In the genomic region with DNA sequence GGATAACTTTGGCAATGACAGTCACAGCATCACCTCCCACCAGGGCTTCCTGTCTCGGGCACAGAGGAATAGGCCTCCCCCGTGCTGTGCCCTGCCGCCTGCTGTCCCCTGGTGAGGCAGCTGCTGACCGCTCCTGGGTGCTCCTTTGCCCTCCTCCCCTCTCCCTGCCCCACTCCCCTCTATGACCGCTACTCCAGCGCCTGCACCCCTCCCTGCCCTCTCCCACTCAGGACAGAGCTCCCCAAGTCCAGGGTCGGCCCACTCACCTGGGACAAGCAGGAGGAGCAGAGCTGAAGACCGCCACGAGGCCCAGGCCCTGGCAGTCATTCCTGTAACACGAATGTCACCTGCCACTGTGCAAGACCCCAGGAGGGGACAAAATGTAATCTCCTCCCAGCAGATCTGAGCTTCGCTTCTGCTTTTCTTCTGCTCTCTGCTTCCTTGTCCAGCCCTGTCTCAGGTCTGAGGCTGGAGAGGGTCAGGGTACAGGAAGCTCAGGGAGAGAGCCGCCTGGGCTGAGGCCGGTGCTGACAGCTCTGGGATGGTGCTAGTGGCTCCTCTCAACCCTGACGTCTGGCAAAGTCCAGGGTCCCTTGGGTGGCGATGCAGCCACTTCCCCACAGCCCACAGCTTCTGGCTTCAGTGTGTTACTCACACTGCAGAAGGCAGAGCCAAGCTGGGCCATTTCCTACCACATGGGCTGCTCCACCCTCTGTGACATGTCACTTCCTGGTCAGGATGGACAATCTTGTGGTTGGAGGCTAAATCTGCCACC, we compare ENCODE assay signal across 1 cellular context.
TF ChIP-seq lines count a peak whose summit lies in the region.

Gene CD300C, minus strand, starts transcription at position 660 of the 775 bp plus-strand sequence. Its CDS starts 333 bp downstream, at position 327.

TF ChIP-seq in HepG2, 621 proteins besides CTCF, POLR2A, EP300 and RAD21:
- TF ChIP-seq BORCS8-MEF2B (CRISPR knock-in tag; IDR thresholded peaks at IDR 0.05) (no peak), JUN (CRISPR knock-in tag; IDR thresholded peaks at IDR 0.05) (no peak), ESRRA (CRISPR knock-in tag; IDR thresholded peaks at IDR 0.05; ENCODE audit: low read depth) (no peak), ZNF30 (CRISPR knock-in tag; IDR thresholded peaks at IDR 0.05) (no peak), ZNF333 (CRISPR knock-in tag; IDR thresholded peaks at IDR 0.05; ENCODE audit: borderline replicate concordance) (no peak), ETV6 (CRISPR knock-in tag; conservative IDR thresholded peaks at IDR 0.05) (no peak), HBP1 (CRISPR knock-in tag; IDR thresholded peaks at IDR 0.05; ENCODE audit: low read depth) (no peak), POLR2AphosphoS5 (IDR thresholded peaks at IDR 0.05; ENCODE audit: low read depth, low read length) (no peak), SCMH1 (CRISPR knock-in tag; IDR thresholded peaks at IDR 0.05; ENCODE audit: borderline replicate concordance) (no peak), MAFF (IDR thresholded peaks at IDR 0.05; ENCODE audit: low read depth, low read length) (no peak), SMAD9 (CRISPR knock-in tag; IDR thresholded peaks at IDR 0.05) (no peak), ZNF546 (CRISPR knock-in tag; conservative IDR thresholded peaks at IDR 0.05) (no peak), AGO2 (optimal IDR thresholded peaks at IDR 0.05; ENCODE audit: low read depth, low read length) (no peak), NR2F1 (CRISPR knock-in tag; IDR thresholded peaks at IDR 0.05) (no peak), ZNF431 (CRISPR knock-in tag; IDR thresholded peaks at IDR 0.05; ENCODE audit: borderline replicate concordance, low read depth) (no peak), ZNF549 (CRISPR knock-in tag; IDR thresholded peaks at IDR 0.05) (no peak)
- TF ChIP-seq, protein P1, sequence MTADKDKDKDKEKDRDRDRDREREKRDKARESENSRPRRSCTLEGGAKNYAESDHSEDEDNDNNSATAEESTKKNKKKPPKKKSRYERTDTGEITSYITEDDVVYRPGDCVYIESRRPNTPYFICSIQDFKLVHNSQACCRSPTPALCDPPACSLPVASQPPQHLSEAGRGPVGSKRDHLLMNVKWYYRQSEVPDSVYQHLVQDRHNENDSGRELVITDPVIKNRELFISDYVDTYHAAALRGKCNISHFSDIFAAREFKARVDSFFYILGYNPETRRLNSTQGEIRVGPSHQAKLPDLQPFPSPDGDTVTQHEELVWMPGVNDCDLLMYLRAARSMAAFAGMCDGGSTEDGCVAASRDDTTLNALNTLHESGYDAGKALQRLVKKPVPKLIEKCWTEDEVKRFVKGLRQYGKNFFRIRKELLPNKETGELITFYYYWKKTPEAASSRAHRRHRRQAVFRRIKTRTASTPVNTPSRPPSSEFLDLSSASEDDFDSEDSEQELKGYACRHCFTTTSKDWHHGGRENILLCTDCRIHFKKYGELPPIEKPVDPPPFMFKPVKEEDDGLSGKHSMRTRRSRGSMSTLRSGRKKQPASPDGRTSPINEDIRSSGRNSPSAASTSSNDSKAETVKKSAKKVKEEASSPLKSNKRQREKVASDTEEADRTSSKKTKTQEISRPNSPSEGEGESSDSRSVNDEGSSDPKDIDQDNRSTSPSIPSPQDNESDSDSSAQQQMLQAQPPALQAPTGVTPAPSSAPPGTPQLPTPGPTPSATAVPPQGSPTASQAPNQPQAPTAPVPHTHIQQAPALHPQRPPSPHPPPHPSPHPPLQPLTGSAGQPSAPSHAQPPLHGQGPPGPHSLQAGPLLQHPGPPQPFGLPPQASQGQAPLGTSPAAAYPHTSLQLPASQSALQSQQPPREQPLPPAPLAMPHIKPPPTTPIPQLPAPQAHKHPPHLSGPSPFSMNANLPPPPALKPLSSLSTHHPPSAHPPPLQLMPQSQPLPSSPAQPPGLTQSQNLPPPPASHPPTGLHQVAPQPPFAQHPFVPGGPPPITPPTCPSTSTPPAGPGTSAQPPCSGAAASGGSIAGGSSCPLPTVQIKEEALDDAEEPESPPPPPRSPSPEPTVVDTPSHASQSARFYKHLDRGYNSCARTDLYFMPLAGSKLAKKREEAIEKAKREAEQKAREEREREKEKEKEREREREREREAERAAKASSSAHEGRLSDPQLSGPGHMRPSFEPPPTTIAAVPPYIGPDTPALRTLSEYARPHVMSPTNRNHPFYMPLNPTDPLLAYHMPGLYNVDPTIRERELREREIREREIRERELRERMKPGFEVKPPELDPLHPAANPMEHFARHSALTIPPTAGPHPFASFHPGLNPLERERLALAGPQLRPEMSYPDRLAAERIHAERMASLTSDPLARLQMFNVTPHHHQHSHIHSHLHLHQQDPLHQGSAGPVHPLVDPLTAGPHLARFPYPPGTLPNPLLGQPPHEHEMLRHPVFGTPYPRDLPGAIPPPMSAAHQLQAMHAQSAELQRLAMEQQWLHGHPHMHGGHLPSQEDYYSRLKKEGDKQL (CRISPR knock-in tag; IDR thresholded peaks at IDR 0.05; ENCODE audit: low read depth): no peak
- TF ChIP-seq, protein P2, sequence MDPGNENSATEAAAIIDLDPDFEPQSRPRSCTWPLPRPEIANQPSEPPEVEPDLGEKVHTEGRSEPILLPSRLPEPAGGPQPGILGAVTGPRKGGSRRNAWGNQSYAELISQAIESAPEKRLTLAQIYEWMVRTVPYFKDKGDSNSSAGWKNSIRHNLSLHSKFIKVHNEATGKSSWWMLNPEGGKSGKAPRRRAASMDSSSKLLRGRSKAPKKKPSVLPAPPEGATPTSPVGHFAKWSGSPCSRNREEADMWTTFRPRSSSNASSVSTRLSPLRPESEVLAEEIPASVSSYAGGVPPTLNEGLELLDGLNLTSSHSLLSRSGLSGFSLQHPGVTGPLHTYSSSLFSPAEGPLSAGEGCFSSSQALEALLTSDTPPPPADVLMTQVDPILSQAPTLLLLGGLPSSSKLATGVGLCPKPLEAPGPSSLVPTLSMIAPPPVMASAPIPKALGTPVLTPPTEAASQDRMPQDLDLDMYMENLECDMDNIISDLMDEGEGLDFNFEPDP (CRISPR knock-in tag; conservative IDR thresholded peaks at IDR 0.05): no peak
TF ChIP-seq in HepG2: peak in this region for 0.
